14 cellular contexts compared by ENCODE assay signal in genomic region chr1:145886811-145887210, GRCh38. TPM values are rescaled to one million over a fixed set of nuclear protein-coding genes. Genes with fewer than 3 reads are reported as not detected.
DNase-seq lines count a peak whose midpoint lies in the region; ATAC-seq, FAIRE-seq and TF ChIP-seq lines count a peak whose summit lies in the region.
"Had no signal": no experiment of that assay in that cellular context is flagged by ENCODE, and none has a peak within 500 bp of the region (broad histone marks: within the 10 kb centered on the region; RNA-seq: fewer than 3 reads in every experiment).

No MANE protein-coding gene starts in this region.

- H4K20me1 ChIP-seq in endothelial cell of umbilical vein (replicated peaks; ENCODE audit: control insufficient read depth, extremely low read depth, insufficient read depth, low read length), result no peaks in the 10 kb centered on the region
- H4K20me1 ChIP-seq in PC-9 (ENCODE audit: insufficient read depth), result no peaks in the 10 kb centered on the region

- H3K27me3 ChIP-seq in endothelial cell of umbilical vein (ENCODE audit: control insufficient read depth in 2 of 2, insufficient read depth in 2 of 2, low read length in 2 of 2) (no peaks in the 10 kb centered on the region), PC-9 (ENCODE audit: insufficient read depth, low read depth) (no peaks in the 10 kb centered on the region)

- POLR2A ChIA-PET in activated CD4-positive, alpha-beta memory T cell treated with anti-CD3 and anti-CD28 coated beads for 36 hours (lab: Charles Lee), result interaction anchor here (1.3 kb wide), 1 partner anchor 67 kb away, joined by 3 read pairs; no protein-coding TSS in a partner anchor
- POLR2A ChIA-PET in endothelial cell of umbilical vein (lab: Charles Lee) (interaction anchor here (0.7 kb wide), 1 partner anchor 13 kb away, joined by 3 read pairs; no protein-coding TSS in a partner anchor), PC-9 (lab: Charles Lee; ENCODE audit: unreplicated experiment) (no interaction called here)

- H2AFZ ChIP-seq in endothelial cell of umbilical vein (ENCODE audit: low read depth, low read length) (peak overlapping the region; percentile 49), PC-9 (no peak overlapping the region)

- no TSS peak for BruUV-seq in endothelial cell of umbilical vein (replicated peaks; lab: Mats Ljungman, UMichigan)
- no TSS peak for BruUV-seq in PC-9 (replicated peaks; lab: Mats Ljungman, UMichigan)

- intact Hi-C loops in activated naive CD4-positive, alpha-beta T cell treated with anti-CD3 and anti-CD28 coated beads for 36 hours (cut with micrococcal nuclease), result loop anchor here (1.0 kb wide), 1 partner anchor 42 kb away; the partner anchor contains the start of gene NUDT17
- intact Hi-C loops in activated CD4-positive, alpha-beta memory T cell treated with anti-CD3 and anti-CD28 coated beads for 36 hours (cut with micrococcal nuclease), result no loop called here
- intact Hi-C loops in endothelial cell of umbilical vein (cut with micrococcal nuclease), result no loop called here
- intact Hi-C loops in PC-9 (cut with micrococcal nuclease; ENCODE audit: unreplicated experiment), result no loop called here

- ATAC-seq in activated naive CD4-positive, alpha-beta T cell treated with anti-CD3 and anti-CD28 coated beads, Interleukin-2, amount 50 U/mL, for 72 hours, result no peak
- ATAC-seq in stimulated activated memory B cell treated with anti-CD40 and anti-IgM and Interleukin-4, amounts not matched to agents 10 μg/mL and 1 μg/mL and 100 μg/mL, for 72 hours, result no peak
- no peak for ATAC-seq in GM21423 (IDR thresholded peaks at IDR 0.05; ENCODE audit: unreplicated experiment)

- dilution Hi-C loops in endothelial cell of umbilical vein (cut with MboI; ENCODE audit: extremely low pct_ligation_motif_present, low sequenced_read_pairs), result no loop called here

- peaks cover 16% of the 10 kb centered on the region for H3K27me3 Mint-ChIP-seq in activated naive CD4-positive, alpha-beta T cell treated with anti-CD3 and anti-CD28 coated beads for 36 hours (ENCODE audit: low read depth)
- peaks cover 18% of the 10 kb centered on the region for H3K27me3 Mint-ChIP-seq in activated CD4-positive, alpha-beta memory T cell treated with anti-CD3 and anti-CD28 coated beads for 36 hours
- peaks cover 24% of the 10 kb centered on the region for H3K27me3 Mint-ChIP-seq in stimulated activated memory B cell treated with anti-CD40 and anti-IgM and Interleukin-4, amounts not matched to agents 10 μg/mL and 1 μg/mL and 100 μg/mL, for 72 hours

- no peaks in the 10 kb centered on the region for H3K9me3 Mint-ChIP-seq in activated naive CD4-positive, alpha-beta T cell treated with anti-CD3 and anti-CD28 coated beads for 36 hours
- H3K9me3 Mint-ChIP-seq in activated naive CD4-positive, alpha-beta T cell treated with anti-CD3 and anti-CD28 coated beads, Interleukin-2, amount 50 U/mL, for 72 hours, result no peaks in the 10 kb centered on the region
- H3K9me3 Mint-ChIP-seq in activated CD4-positive, alpha-beta memory T cell treated with anti-CD3 and anti-CD28 coated beads for 36 hours, result no peaks in the 10 kb centered on the region
- H3K9me3 Mint-ChIP-seq in stimulated activated memory B cell treated with anti-CD40 and anti-IgM and Interleukin-4, amounts not matched to agents 10 μg/mL and 1 μg/mL and 100 μg/mL, for 72 hours, result no peaks in the 10 kb centered on the region

- H3K4me1 Mint-ChIP-seq in activated naive CD4-positive, alpha-beta T cell treated with anti-CD3 and anti-CD28 coated beads for 36 hours (ENCODE audit: low read depth), result peaks cover 14% of the 10 kb centered on the region
- peaks cover 19% of the 10 kb centered on the region for H3K4me1 Mint-ChIP-seq in activated CD4-positive, alpha-beta memory T cell treated with anti-CD3 and anti-CD28 coated beads for 36 hours (ENCODE audit: low read depth)
- H3K4me1 Mint-ChIP-seq in stimulated activated memory B cell treated with anti-CD40 and anti-IgM and Interleukin-4, amounts not matched to agents 10 μg/mL and 1 μg/mL and 100 μg/mL, for 72 hours, result peaks cover 15% of the 10 kb centered on the region

- no peaks in the 10 kb centered on the region for H3K9me1 ChIP-seq in endothelial cell of umbilical vein (replicated peaks; ENCODE audit: control insufficient read depth, extremely low read depth, insufficient read depth, low read length)

- H3K4me3 ChIP-seq in endothelial cell of umbilical vein (replicated peaks in 1 of 3; ENCODE audit: insufficient read depth in 1 of 3, low read depth in 1 of 3, low read length in 3 of 3) (no peak overlapping the region), PC-9 (no peak overlapping the region)

- DNase-seq in activated naive CD4-positive, alpha-beta T cell treated with anti-CD3 and anti-CD28 coated beads for 36 hours, result no peak
- no peak for DNase-seq in activated naive CD4-positive, alpha-beta T cell treated with anti-CD3 and anti-CD28 coated beads, Interleukin-2, amount 50 U/mL, for 72 hours (ENCODE audit: low spot score in 2 of 2)
- DNase-seq in activated CD4-positive, alpha-beta memory T cell treated with anti-CD3 and anti-CD28 coated beads for 36 hours, result no peak
- DNase-seq in endothelial cell of umbilical vein (ENCODE audit: low read depth, low spot score) (peak; percentile 23), PC-9 (no peak), RCC 7860 (ENCODE audit: low spot score) (no peak)
- DNase-seq: anterior cingulate cortex, mesendoderm, NCI-H446, RPMI8226, T1000 had no signal

- H3K4me1 ChIP-seq in endothelial cell of umbilical vein (ENCODE audit: control insufficient read depth, extremely low read depth, insufficient read depth, low read length) (peaks cover 33% of the 10 kb centered on the region), PC-9 (replicated peaks; ENCODE audit: insufficient read depth) (peaks cover 41% of the 10 kb centered on the region)

- H3K4me2 ChIP-seq in endothelial cell of umbilical vein (ENCODE audit: insufficient read depth, low read length) (no peak overlapping the region), PC-9 (no peak overlapping the region)

- no peaks in the 10 kb centered on the region for H3K9me2 ChIP-seq in PC-9 (ENCODE audit: insufficient read depth)

- no peaks in the 10 kb centered on the region for H3K9me3 ChIP-seq in endothelial cell of umbilical vein (replicated peaks; ENCODE audit: control insufficient read depth, insufficient read depth, low read length)
- no peaks in the 10 kb centered on the region for H3K9me3 ChIP-seq in PC-9 (ENCODE audit: insufficient read depth, low read depth)

- H3K27ac ChIP-seq in endothelial cell of umbilical vein (ENCODE audit: insufficient read depth, low read depth, low read length), result no peak overlapping the region
- H3K27ac ChIP-seq in PC-9, result no peak overlapping the region
- H3K27ac ChIP-seq: KMS-11 had no signal

- no peaks in the 10 kb centered on the region for H3K36me3 Mint-ChIP-seq in activated naive CD4-positive, alpha-beta T cell treated with anti-CD3 and anti-CD28 coated beads for 36 hours (ENCODE audit: low read depth)
- no peaks in the 10 kb centered on the region for H3K36me3 Mint-ChIP-seq in activated naive CD4-positive, alpha-beta T cell treated with anti-CD3 and anti-CD28 coated beads, Interleukin-2, amount 50 U/mL, for 72 hours
- H3K36me3 Mint-ChIP-seq in activated CD4-positive, alpha-beta memory T cell treated with anti-CD3 and anti-CD28 coated beads for 36 hours, result no peaks in the 10 kb centered on the region
- H3K36me3 Mint-ChIP-seq in stimulated activated memory B cell treated with anti-CD40 and anti-IgM and Interleukin-4, amounts not matched to agents 10 μg/mL and 1 μg/mL and 100 μg/mL, for 72 hours, result no peaks in the 10 kb centered on the region

- H3K27ac Mint-ChIP-seq in activated naive CD4-positive, alpha-beta T cell treated with anti-CD3 and anti-CD28 coated beads for 36 hours, result no peak overlapping the region
- H3K27ac Mint-ChIP-seq in activated naive CD4-positive, alpha-beta T cell treated with anti-CD3 and anti-CD28 coated beads, Interleukin-2, amount 50 U/mL, for 72 hours, result no peak overlapping the region
- no peak overlapping the region for H3K27ac Mint-ChIP-seq in activated CD4-positive, alpha-beta memory T cell treated with anti-CD3 and anti-CD28 coated beads for 36 hours
- no peak overlapping the region for H3K27ac Mint-ChIP-seq in stimulated activated memory B cell treated with anti-CD40 and anti-IgM and Interleukin-4, amounts not matched to agents 10 μg/mL and 1 μg/mL and 100 μg/mL, for 72 hours

- TF ChIP-seq CTCF in endothelial cell of umbilical vein (IDR thresholded peaks at IDR 0.05; ENCODE audit: extremely low read depth in 1 of 2, insufficient read depth in 1 of 2, low read depth in 1 of 2, low read length in 2 of 2) (no peak), PC-9 (conservative IDR thresholded peaks at IDR 0.05) (no peak)

- CTCF ChIA-PET in activated naive CD4-positive, alpha-beta T cell treated with anti-CD3 and anti-CD28 coated beads for 36 hours (lab: Charles Lee), result interaction anchor here (4.5 kb wide), 1 partner anchor 41 kb away, joined by 18 read pairs; the partner anchor contains the start of gene NUDT17
- CTCF ChIA-PET in activated CD4-positive, alpha-beta memory T cell treated with anti-CD3 and anti-CD28 coated beads for 36 hours (lab: Charles Lee), result interaction anchor here (0.6 to 2.7 kb wide), 3 partner anchors 8 to 120 kb away, joined by 3 to 15 read pairs (median 8); partner anchors contain the start of gene NUDT17
- CTCF ChIA-PET in endothelial cell of umbilical vein (lab: Charles Lee) (interaction anchor here (3.1 to 8.9 kb wide), 2 partner anchors 28 to 40 kb away, joined by 21 to 152 read pairs; partner anchors contain the start of genes NUDT17 and PIAS3), PC-9 (lab: Charles Lee) (no interaction called here)

- H3K36me3 ChIP-seq in endothelial cell of umbilical vein (ENCODE audit: control insufficient read depth in 2 of 2, extremely low read depth in 1 of 2, insufficient read depth in 2 of 2, low read length in 2 of 2) (no peaks in the 10 kb centered on the region), PC-9 (ENCODE audit: low read depth) (no peaks in the 10 kb centered on the region)

- H3F3A ChIP-seq in PC-9 (ENCODE audit: insufficient read depth, low read depth), result peaks cover 23% of the 10 kb centered on the region

- no peak for TF ChIP-seq POLR2A in endothelial cell of umbilical vein (IDR thresholded peaks at IDR 0.05; ENCODE audit: low read depth, low read length)

- no peak for FAIRE-seq in endothelial cell of umbilical vein (lab: Jason Lieb, UNC)
- no peak for FAIRE-seq in RCC 7860 (lab: Jason Lieb, UNC)

- H3K9ac ChIP-seq in endothelial cell of umbilical vein (replicated peaks; ENCODE audit: extremely low read depth, insufficient read depth, low read length), result no peak overlapping the region
- H3K9ac ChIP-seq: KMS-11 had no signal

- peak overlapping the region; percentile 23 for H3K4me3 Mint-ChIP-seq in activated naive CD4-positive, alpha-beta T cell treated with anti-CD3 and anti-CD28 coated beads for 36 hours
- peak overlapping the region; percentile 36 for H3K4me3 Mint-ChIP-seq in activated CD4-positive, alpha-beta memory T cell treated with anti-CD3 and anti-CD28 coated beads for 36 hours
- H3K4me3 Mint-ChIP-seq in stimulated activated memory B cell treated with anti-CD40 and anti-IgM and Interleukin-4, amounts not matched to agents 10 μg/mL and 1 μg/mL and 100 μg/mL, for 72 hours, result peak overlapping the region; percentile 83

- H3K79me2 ChIP-seq in endothelial cell of umbilical vein (ENCODE audit: control insufficient read depth, insufficient read depth, low read length) (no peaks in the 10 kb centered on the region), PC-9 (ENCODE audit: low read depth) (no peaks in the 10 kb centered on the region)

RNA-seq across cellular contexts. Expression of gene ANKRD35, which starts 1.1 kb away (rescaled TPM):
- total RNA-seq in activated naive CD4-positive, alpha-beta T cell treated with anti-CD3 and anti-CD28 coated beads for 36 hours, result under 1 TPM; 0.19 to 0.20 TPM
- total RNA-seq in activated naive CD4-positive, alpha-beta T cell treated with anti-CD3 and anti-CD28 coated beads, Interleukin-2, amount 50 U/mL, for 72 hours, result under 1 TPM; 0.50 to 0.53 TPM
- total RNA-seq in activated CD4-positive, alpha-beta memory T cell treated with anti-CD3 and anti-CD28 coated beads for 36 hours, result under 1 TPM; 0.24 to 0.36 TPM
- total RNA-seq in endothelial cell of umbilical vein (0.14 and 0.20 TPM in 2 replicates), PC-9 (2021) (0.78 and 1.2 TPM in 2 replicates)
- polyA plus RNA-seq in endothelial cell of umbilical vein, result 0.10 and 0.15 TPM in 2 replicates
- polyA plus RNA-seq in endothelial cell of umbilical vein (2011; cell fraction: cytosol; rRNA removed), result 0.13 TPM in 2 replicates
- polyA plus RNA-seq in endothelial cell of umbilical vein (2011; cell fraction: nucleus; rRNA removed), result 0.21 and 0.45 TPM in 2 replicates
- 0.20 and 0.35 TPM in 2 replicates for polyA plus RNA-seq in endothelial cell of umbilical vein (2012)
- polyA minus RNA-seq in endothelial cell of umbilical vein, result 0.19 TPM in 1 of 2 replicates, not detected in the other
- polyA minus RNA-seq in endothelial cell of umbilical vein (2011; cell fraction: cytosol; rRNA and poly(A)+ RNA removed), result not detected
- 0.10 TPM in 1 of 2 replicates, not detected in the other for polyA minus RNA-seq in endothelial cell of umbilical vein (2011; cell fraction: nucleus; rRNA and poly(A)+ RNA removed)

RNA-seq across cellular contexts. Expression of gene ITGA10, which starts 23.0 kb away (rescaled TPM):
- total RNA-seq in activated naive CD4-positive, alpha-beta T cell treated with anti-CD3 and anti-CD28 coated beads for 36 hours, result under 1 TPM; 0.41 to 0.54 TPM
- 1 to 10 TPM; 1.0 to 1.5 TPM for total RNA-seq in activated naive CD4-positive, alpha-beta T cell treated with anti-CD3 and anti-CD28 coated beads, Interleukin-2, amount 50 U/mL, for 72 hours
- 1 to 10 TPM; 1.0 to 1.1 TPM for total RNA-seq in activated CD4-positive, alpha-beta memory T cell treated with anti-CD3 and anti-CD28 coated beads for 36 hours
- total RNA-seq in endothelial cell of umbilical vein (39.8 and 58.6 TPM in 2 replicates), PC-9 (2021) (0.33 and 0.88 TPM in 2 replicates)
- polyA plus RNA-seq in endothelial cell of umbilical vein, result 16.9 and 20.6 TPM in 2 replicates
- 7.7 and 12.9 TPM in 2 replicates for polyA plus RNA-seq in endothelial cell of umbilical vein (2011; cell fraction: cytosol; rRNA removed)
- 117 and 135 TPM in 2 replicates for polyA plus RNA-seq in endothelial cell of umbilical vein (2011; cell fraction: nucleus; rRNA removed)
- 10.1 and 11.1 TPM in 2 replicates for polyA plus RNA-seq in endothelial cell of umbilical vein (2012)
- polyA minus RNA-seq in endothelial cell of umbilical vein, result 32.6 and 44.7 TPM in 2 replicates
- not detected for polyA minus RNA-seq in endothelial cell of umbilical vein (2011; cell fraction: cytosol; rRNA and poly(A)+ RNA removed)
- polyA minus RNA-seq in endothelial cell of umbilical vein (2011; cell fraction: nucleus; rRNA and poly(A)+ RNA removed), result 23.9 and 25.9 TPM in 2 replicates

RNA-seq across cellular contexts. Expression of gene PIAS3, which starts 27.9 kb away (rescaled TPM):
- total RNA-seq in activated naive CD4-positive, alpha-beta T cell treated with anti-CD3 and anti-CD28 coated beads for 36 hours, result 10 to 100 TPM; 19.1 to 19.6 TPM
- total RNA-seq in activated naive CD4-positive, alpha-beta T cell treated with anti-CD3 and anti-CD28 coated beads, Interleukin-2, amount 50 U/mL, for 72 hours, result 10 to 100 TPM; 28.6 to 33.5 TPM
- total RNA-seq in activated CD4-positive, alpha-beta memory T cell treated with anti-CD3 and anti-CD28 coated beads for 36 hours, result 10 to 100 TPM; 17.8 to 17.9 TPM
- 50.1 and 53.3 TPM in 2 replicates for total RNA-seq in endothelial cell of umbilical vein
- polyA plus RNA-seq in endothelial cell of umbilical vein, result 69.9 and 71.8 TPM in 2 replicates
- 37.9 and 42.4 TPM in 2 replicates for polyA plus RNA-seq in endothelial cell of umbilical vein (2011; cell fraction: cytosol; rRNA removed)
- 129 and 162 TPM in 2 replicates for polyA plus RNA-seq in endothelial cell of umbilical vein (2011; cell fraction: nucleus; rRNA removed)
- polyA plus RNA-seq in endothelial cell of umbilical vein (2012), result 45.0 and 49.8 TPM in 2 replicates
- polyA minus RNA-seq in endothelial cell of umbilical vein, result 42.6 and 44.0 TPM in 2 replicates
- 8.5 TPM for polyA minus RNA-seq in endothelial cell of umbilical vein (2011; cell fraction: cytosol; rRNA and poly(A)+ RNA removed)
- polyA minus RNA-seq in endothelial cell of umbilical vein (2011; cell fraction: nucleus; rRNA and poly(A)+ RNA removed), result 36.0 and 38.8 TPM in 2 replicates
- total RNA-seq in PC-9 (2021), result 44.3 and 57.8 TPM in 2 replicates

RNA-seq across cellular contexts. Expression of gene PEX11B, which starts 31.7 kb away (rescaled TPM):
- total RNA-seq in activated naive CD4-positive, alpha-beta T cell treated with anti-CD3 and anti-CD28 coated beads for 36 hours, result 10 to 100 TPM; 18.0 to 19.0 TPM
- 10 to 100 TPM; 17.9 to 36.1 TPM for total RNA-seq in activated naive CD4-positive, alpha-beta T cell treated with anti-CD3 and anti-CD28 coated beads, Interleukin-2, amount 50 U/mL, for 72 hours
- 10 to 100 TPM; 22.8 to 25.6 TPM for total RNA-seq in activated CD4-positive, alpha-beta memory T cell treated with anti-CD3 and anti-CD28 coated beads for 36 hours
- total RNA-seq in endothelial cell of umbilical vein (29.0 and 30.5 TPM in 2 replicates), PC-9 (2021) (19.7 and 19.8 TPM in 2 replicates)
- polyA plus RNA-seq in endothelial cell of umbilical vein, result 39.7 and 42.5 TPM in 2 replicates
- polyA plus RNA-seq in endothelial cell of umbilical vein (2011; cell fraction: cytosol; rRNA removed), result 32.6 and 33.1 TPM in 2 replicates
- polyA plus RNA-seq in endothelial cell of umbilical vein (2011; cell fraction: nucleus; rRNA removed), result 27.8 and 28.7 TPM in 2 replicates
- 29.5 and 36.6 TPM in 2 replicates for polyA plus RNA-seq in endothelial cell of umbilical vein (2012)
- polyA minus RNA-seq in endothelial cell of umbilical vein, result 48.9 and 62.3 TPM in 2 replicates
- 11.0 TPM for polyA minus RNA-seq in endothelial cell of umbilical vein (2011; cell fraction: cytosol; rRNA and poly(A)+ RNA removed)
- polyA minus RNA-seq in endothelial cell of umbilical vein (2011; cell fraction: nucleus; rRNA and poly(A)+ RNA removed), result 12.6 and 18.4 TPM in 2 replicates

RNA-seq across cellular contexts. Expression of gene RBM8A, which starts 40.5 kb away (rescaled TPM):
- 100 to 1,000 TPM; 241 to 242 TPM for total RNA-seq in activated naive CD4-positive, alpha-beta T cell treated with anti-CD3 and anti-CD28 coated beads for 36 hours
- 100 to 1,000 TPM; 254 to 286 TPM for total RNA-seq in activated naive CD4-positive, alpha-beta T cell treated with anti-CD3 and anti-CD28 coated beads, Interleukin-2, amount 50 U/mL, for 72 hours
- 100 to 1,000 TPM; 275 to 277 TPM for total RNA-seq in activated CD4-positive, alpha-beta memory T cell treated with anti-CD3 and anti-CD28 coated beads for 36 hours
- 194 and 200 TPM in 2 replicates for total RNA-seq in endothelial cell of umbilical vein
- 101 and 192 TPM in 2 replicates for polyA plus RNA-seq in endothelial cell of umbilical vein
- 216 and 336 TPM in 2 replicates for polyA plus RNA-seq in endothelial cell of umbilical vein (2011; cell fraction: cytosol; rRNA removed)
- polyA plus RNA-seq in endothelial cell of umbilical vein (2011; cell fraction: nucleus; rRNA removed), result 97.5 and 169 TPM in 2 replicates
- polyA plus RNA-seq in endothelial cell of umbilical vein (2012), result 204 and 291 TPM in 2 replicates
- polyA minus RNA-seq in endothelial cell of umbilical vein, result 54.6 and 71.6 TPM in 2 replicates
- 52.4 TPM for polyA minus RNA-seq in endothelial cell of umbilical vein (2011; cell fraction: cytosol; rRNA and poly(A)+ RNA removed)
- polyA minus RNA-seq in endothelial cell of umbilical vein (2011; cell fraction: nucleus; rRNA and poly(A)+ RNA removed), result 25.6 and 33.6 TPM in 2 replicates
- total RNA-seq in PC-9 (2021), result 129 and 181 TPM in 2 replicates

Comparison
In these comparisons a context has a peak if more than half of its experiments do, and no peak if none do; other contexts are left out.
1. H3K4me3 Mint-ChIP-seq: peak in every context shown above with its lines; median percentile 83 in stimulated activated memory B cell treated with anti-CD40 and anti-IgM and Interleukin-4, amounts not matched to agents 10 μg/mL and 1 μg/mL and 100 μg/mL, for 72 hours; 36 in activated CD4-positive, alpha-beta memory T cell treated with anti-CD3 and anti-CD28 coated beads for 36 hours; 23 in activated naive CD4-positive, alpha-beta T cell treated with anti-CD3 and anti-CD28 coated beads for 36 hours.
2. RNA of gene ITGA10, which starts 23.0 kb away (total RNA-seq): 39.8 to 58.6 TPM in endothelial cell of umbilical vein; 1.0 to 1.5 TPM in activated naive CD4-positive, alpha-beta T cell treated with anti-CD3 and anti-CD28 coated beads, Interleukin-2, amount 50 U/mL, for 72 hours, 1.0 to 1.1 TPM in activated CD4-positive, alpha-beta memory T cell treated with anti-CD3 and anti-CD28 coated beads for 36 hours, 0.41 to 0.54 TPM in activated naive CD4-positive, alpha-beta T cell treated with anti-CD3 and anti-CD28 coated beads for 36 hours and 0.33 to 0.88 TPM in PC-9; every median in the first group is over 10 times any median in the second.